25 cellular contexts compared by ENCODE assay signal in genomic region chr3:106512846-106513245, GRCh38.
"Had no signal": no experiment of that assay in that cellular context is flagged by ENCODE, and none has a peak within 500 bp of the region (broad histone marks: within the 10 kb centered on the region; RNA-seq: fewer than 3 reads in every experiment).

No MANE protein-coding gene starts in this region.

- H3K9me3 ChIP-seq: MG63, SK-N-SH had no signal

- H3K27ac ChIP-seq: RWPE1 had no signal

- FAIRE-seq: HepG2 had no signal

- H3K4me3 ChIP-seq: MG63 had no signal

- H3K9ac ChIP-seq: SK-N-SH had no signal

- H3K27me3 ChIP-seq: MG63 had no signal

- DNase-seq: IMR-90; Karpas-422; KG1; MG63; NCI-H1092 treated with DMSO at 0.1 percent for 48 hours; NCI-H1436; NCI-H187; NCI-H2029; NCI-H2081 treated with DMSO at 0.1 percent for 48 hours; NCI-H2171; NCI-H226; NCI-H446; NCI-H510A; NCI-H524 treated with DMSO at 0.1 percent for 48 hours; NCI-H69; NCI-H774; NK-92 treated with Interleukin-12 subunit alpha and Interleukin-12 subunit beta, amount 100 ng/mL, for 24 hours; PC-3; SHP77; SK-N-SH; SW 1271; T-cell had no signal

- ATAC-seq: HepG2, Panc1, PC-3, T-cell had no signal

- H3K4me2 ChIP-seq: SK-N-SH had no signal

- H3K36me3 ChIP-seq: MG63 had no signal
